16 cellular contexts compared by ENCODE assay signal in the genomic region with DNA sequence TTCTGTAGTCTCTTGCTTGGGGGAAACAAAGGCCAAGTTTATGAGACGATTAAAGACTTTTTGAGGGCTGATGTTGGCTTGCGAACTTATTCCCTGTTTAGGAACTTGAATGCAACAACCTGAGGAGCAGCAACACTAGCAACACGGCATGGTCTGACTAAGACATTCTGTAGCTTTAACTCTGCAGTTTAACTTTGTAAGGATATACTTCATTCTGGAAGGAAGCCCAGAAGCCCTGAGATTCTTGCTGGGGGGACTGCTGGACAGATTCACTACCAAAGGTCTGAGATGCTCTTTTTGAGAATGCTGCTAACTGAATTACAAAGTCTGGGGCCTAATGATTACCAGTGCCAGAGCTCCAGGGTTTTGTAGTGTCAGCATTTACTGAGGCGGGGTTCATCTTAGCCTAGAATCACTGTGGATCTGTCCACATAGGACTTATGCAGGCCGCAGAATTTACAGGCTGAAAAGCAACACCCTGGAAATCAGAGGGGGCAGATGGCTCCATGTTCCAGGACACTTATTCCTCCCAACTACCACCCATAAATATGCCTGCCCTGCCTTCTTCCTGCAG.
DNase-seq lines count a peak whose midpoint lies in the region; ATAC-seq, FAIRE-seq and TF ChIP-seq lines count a peak whose summit lies in the region.
"Had no signal": no experiment of that assay in that cellular context is flagged by ENCODE, and none has a peak within 500 bp of the region (broad histone marks: within the 10 kb centered on the region; RNA-seq: fewer than 3 reads in every experiment).

No MANE protein-coding gene starts in this region.

- H2AFZ ChIP-seq in K562 (ENCODE audit: low read depth, low read length): no peak overlapping the region

- CTCF ChIA-PET in K562 (lab: Yijun Ruan, JAX; ENCODE audit: low intra/inter-chr PET ratio): no interaction called here
- CTCF ChIA-PET in CD8-positive, alpha-beta T cell (lab: Charles Lee): no interaction called here

- peaks cover 3% of the 10 kb centered on the region; the same call in 1 of the 2 replicates for H3K9me3 ChIP-seq in K562 (replicated peaks; ENCODE audit: control insufficient read depth, insufficient read depth, low read depth, low read length)
- no peaks in the 10 kb centered on the region for H3K9me3 ChIP-seq in CD8-positive, alpha-beta T cell (ENCODE audit: low read length)

- no peak for ATAC-seq in K562
- no peak for ATAC-seq in CD8-positive, alpha-beta T cell
- ATAC-seq: Panc1, Right ventricle myocardium inferior had no signal

- peaks cover 5% of the 10 kb centered on the region for H3K4me1 Mint-ChIP-seq in nephron
- no peaks in the 10 kb centered on the region for H3K4me1 Mint-ChIP-seq in CD8-positive, alpha-beta T cell (ENCODE audit: low read depth)

- no peaks in the 10 kb centered on the region for H3K9me1 ChIP-seq in K562 (ENCODE audit: control insufficient read depth, insufficient read depth, low read length)

- peak overlapping the region in 2 of 3 experiments; percentile 73 to 80 for H3K27ac Mint-ChIP-seq in nephron
- H3K27ac Mint-ChIP-seq in CD8-positive, alpha-beta T cell: no peak overlapping the region
- H3K27ac Mint-ChIP-seq: H9 had no signal

- no peaks in the 10 kb centered on the region for H3K36me3 ChIP-seq in K562 (ENCODE audit: control insufficient read depth, insufficient read depth, low read length)
- H3K36me3 ChIP-seq in CD8-positive, alpha-beta T cell (ENCODE audit: insufficient read depth, low read length): no peaks in the 10 kb centered on the region

- H3K9me3 Mint-ChIP-seq in nephron: peaks cover 22% of the 10 kb centered on the region
- peaks cover 17% of the 10 kb centered on the region for H3K9me3 Mint-ChIP-seq in CD8-positive, alpha-beta T cell
- H3K9me3 Mint-ChIP-seq: H9 had no signal

- no peaks in the 10 kb centered on the region for H4K20me1 ChIP-seq in K562 (replicated peaks; ENCODE audit: control insufficient read depth, insufficient read depth, low read length)

- no peak for FAIRE-seq in K562 (lab: Jason Lieb, UNC)

- H3K4me2 ChIP-seq in K562 (ENCODE audit: insufficient read depth, low read length): no peak overlapping the region

- H3K4me3 ChIP-seq in K562: no peak overlapping the region
- no peak overlapping the region for H3K4me3 ChIP-seq in CD8-positive, alpha-beta T cell (ENCODE audit: low read depth, low read length)

- TF ChIP-seq EP300 in K562 (IDR thresholded peaks at IDR 0.05; ENCODE audit: low read length): no peak

- intact Hi-C loops in K562 (cut with micrococcal nuclease): no loop called here
- intact Hi-C loops in CD8-positive, alpha-beta T cell (cut with DNase I, micrococcal nuclease): no loop called here

- no TSS peak for BruUV-seq in K562 (replicated peaks; lab: Mats Ljungman, UMichigan)

- H3K27ac ChIP-seq in K562 (ENCODE audit: extremely low read depth, low read depth, low read length): no peak overlapping the region
- H3K27ac ChIP-seq in CD8-positive, alpha-beta T cell (ENCODE audit: low read depth, low read length): no peak overlapping the region
- H3K27ac ChIP-seq: C4-2B had no signal

- POLR2A ChIA-PET in K562 (lab: Yijun Ruan, JAX): no interaction called here
- POLR2A ChIA-PET in CD8-positive, alpha-beta T cell (lab: Charles Lee): no interaction called here

- no peaks in the 10 kb centered on the region for H3K27me3 ChIP-seq in K562 (ENCODE audit: control insufficient read depth in 2 of 2, insufficient read depth in 2 of 2, low read length in 2 of 2)
- no peaks in the 10 kb centered on the region for H3K27me3 ChIP-seq in CD8-positive, alpha-beta T cell (ENCODE audit: insufficient read depth, low read length)

- no peaks in the 10 kb centered on the region for H3K79me2 ChIP-seq in K562 (ENCODE audit: control insufficient read depth, insufficient read depth, low read length)

- TF ChIP-seq CTCF in K562 (IDR thresholded peaks at IDR 0.05 in 2 of 3, conservative IDR thresholded peaks at IDR 0.05 in 1 of 3; ENCODE audit: insufficient read depth in 2 of 3, low read depth in 1 of 3, low read length in 3 of 3) (no peak), nephron (IDR thresholded peaks at IDR 0.05; ENCODE audit: unreplicated experiment in 3 of 3) (no peak)
- TF ChIP-seq CTCF in CD8-positive, alpha-beta T cell (IDR thresholded peaks at IDR 0.05): no peak

- no peak overlapping the region for H3K4me3 Mint-ChIP-seq in nephron
- H3K4me3 Mint-ChIP-seq in CD8-positive, alpha-beta T cell: no peak overlapping the region
- H3K4me3 Mint-ChIP-seq: H9 had no signal

- TF ChIP-seq POLR2A in K562 (conservative IDR thresholded peaks at IDR 0.05): no peak

- WGBS in K562 (ENCODE audit: insufficient coverage, low coverage, missing lambda C conversion rate): 2% methylated on average over 5 of the region's 5 CpGs

- DNase-seq in ELR (ENCODE audit: low read depth) (peak; percentile 27), RPMI7951 (ENCODE audit: low read depth) (peak; percentile 6), K562 (ENCODE audit: extremely low read depth in 1 of 4, low spot score in 3 of 4) (no peak), hypothalamus (lab: John Stamatoyannopoulos, UW) (no peak)
- DNase-seq in activated CD8-positive, alpha-beta memory T cell treated with anti-CD3 and anti-CD28 coated beads for 24 hours: no peak
- no peak for DNase-seq in CD8-positive, alpha-beta T cell
- DNase-seq: H9, Karpas-422, MM.1S, NCI-H1092 treated with DMSO at 0.1 percent for 48 hours, NCI-H2227 treated with DMSO at 0.1 percent for 48 hours, NCI-H524 treated with DMSO at 0.1 percent for 48 hours had no signal

- in situ Hi-C loops in K562 (cut with MboI): no loop called here

- H3K27me3 Mint-ChIP-seq in nephron (ENCODE audit: low read depth): no peaks in the 10 kb centered on the region
- H3K27me3 Mint-ChIP-seq in CD8-positive, alpha-beta T cell (ENCODE audit: low read depth): no peaks in the 10 kb centered on the region

- H3K4me1 ChIP-seq in K562 (replicated peaks in 1 of 2; ENCODE audit: control insufficient read depth in 2 of 2, insufficient read depth in 2 of 2, low read length in 2 of 2): no peaks in the 10 kb centered on the region
- H3K4me1 ChIP-seq in CD8-positive, alpha-beta T cell (ENCODE audit: insufficient read depth, low read length): no peaks in the 10 kb centered on the region

- TF ChIP-seq RAD21 in K562 (CRISPR knock-in tag; conservative IDR thresholded peaks at IDR 0.05 in 1 of 2, IDR thresholded peaks at IDR 0.05 in 1 of 2): no peak

- no peak overlapping the region for H3K9ac ChIP-seq in K562 (ENCODE audit: insufficient read depth in 1 of 2, low read depth in 2 of 2, low read length in 2 of 2)

- no peaks in the 10 kb centered on the region for H3K36me3 Mint-ChIP-seq in nephron (ENCODE audit: low read depth)
- no peaks in the 10 kb centered on the region for H3K36me3 Mint-ChIP-seq in CD8-positive, alpha-beta T cell

TF ChIP-seq in K562, 482 proteins besides CTCF, POLR2A, EP300 and RAD21:
- TF ChIP-seq DPF2 (IDR thresholded peaks at IDR 0.05) (no peak), TEAD4 (IDR thresholded peaks at IDR 0.05; ENCODE audit: low read length) (no peak), TEAD4 (CRISPR knock-in tag; IDR thresholded peaks at IDR 0.05; ENCODE audit: borderline replicate concordance) (no peak), TFAM (CRISPR knock-in tag; conservative IDR thresholded peaks at IDR 0.05) (no peak), ZSCAN32 (CRISPR knock-in tag; IDR thresholded peaks at IDR 0.05) (no peak), MAFF (IDR thresholded peaks at IDR 0.05; ENCODE audit: low read length) (peak; percentile 17; the same call in 1 of the 2 replicates), ELF2 (CRISPR knock-in tag; IDR thresholded peaks at IDR 0.05) (no peak), ZNF3 (CRISPR knock-in tag; IDR thresholded peaks at IDR 0.05) (no peak), CCAR2 (IDR thresholded peaks at IDR 0.05; ENCODE audit: low read depth, low read length) (no peak), MAFK (IDR thresholded peaks at IDR 0.05; ENCODE audit: low read length) (0 out of 2 replicates have a peak, but pooled peaks have one; percentile 6), MAFG (tag; conservative IDR thresholded peaks at IDR 0.05) (peak; percentile 24; the same call in 1 of the 2 replicates), ZNF316 (IDR thresholded peaks at IDR 0.05) (0 out of 2 replicates have a peak, but pooled peaks have one; percentile 15)
- TF ChIP-seq, protein P1, sequence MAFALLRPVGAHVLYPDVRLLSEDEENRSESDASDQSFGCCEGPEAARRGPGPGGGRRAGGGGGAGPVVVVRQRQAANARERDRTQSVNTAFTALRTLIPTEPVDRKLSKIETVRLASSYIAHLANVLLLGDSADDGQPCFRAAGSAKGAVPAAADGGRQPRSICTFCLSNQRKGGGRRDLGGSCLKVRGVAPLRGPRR (CRISPR knock-in tag; IDR thresholded peaks at IDR 0.05): no peak

Comparison
In these comparisons a context has a peak if more than half of its experiments do, and no peak if none do; other contexts are left out.
1. DNase-seq: peak in ELR (single experiment) and RPMI7951 (single experiment); none in K562 (0 of 4), activated CD8-positive, alpha-beta memory T cell treated with anti-CD3 and anti-CD28 coated beads for 24 hours (single experiment), CD8-positive, alpha-beta T cell (0 of 7) and hypothalamus (0 of 51).